In the genomic region with DNA sequence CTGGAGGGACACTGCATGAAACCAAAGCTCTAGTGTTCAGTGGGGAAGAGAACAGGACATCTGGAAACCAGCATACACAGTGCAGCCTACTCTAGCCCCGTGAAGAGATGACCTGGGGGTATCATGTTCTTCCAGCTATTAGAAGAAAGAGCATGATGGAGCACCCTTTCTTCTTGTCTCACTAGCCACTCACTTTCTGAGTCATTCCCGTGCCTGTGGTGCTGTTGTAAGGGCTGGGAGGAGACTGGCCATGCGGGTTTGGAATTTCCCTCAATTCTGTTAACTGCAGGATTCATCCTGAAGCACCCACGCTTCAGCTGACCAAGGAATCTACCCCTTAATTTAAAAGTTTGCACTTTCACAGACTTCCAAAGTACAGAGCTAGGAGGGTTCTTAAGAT, we compare ENCODE assay signal across 15 cellular contexts.
DNase-seq lines count a peak whose midpoint lies in the region; ATAC-seq, FAIRE-seq and TF ChIP-seq lines count a peak whose summit lies in the region.
"Had no signal": no experiment of that assay in that cellular context is flagged by ENCODE, and none has a peak within 500 bp of the region (broad histone marks: within the 10 kb centered on the region; RNA-seq: fewer than 3 reads in every experiment).

No MANE protein-coding gene starts in this region.

- in situ Hi-C loops in K562 (cut with MboI), result no loop called here

- H3K27ac ChIP-seq in HUES48 (ENCODE audit: low read depth, low read length) (peak overlapping the region; percentile 45), K562 (ENCODE audit: extremely low read depth, low read depth, low read length) (no peak overlapping the region)
- H3K27ac ChIP-seq: right lobe of liver, transverse colon had no signal

- WGBS in K562 (ENCODE audit: insufficient coverage, low coverage, missing lambda C conversion rate), result 5% methylated on average over 4 of the region's 4 CpGs

- no TSS peak for BruUV-seq in K562 (replicated peaks; lab: Mats Ljungman, UMichigan)

- H3K4me2 ChIP-seq in K562 (ENCODE audit: insufficient read depth, low read length), result peak overlapping the region; percentile 33; the same call in 1 of the 2 replicates

- H3K4me1 ChIP-seq in HUES48 (ENCODE audit: control insufficient read depth, insufficient read depth, low read length), result peaks cover 2% of the 10 kb centered on the region; the same call in 1 of the 2 replicates
- H3K4me1 ChIP-seq in K562 (replicated peaks in 1 of 2; ENCODE audit: control insufficient read depth in 2 of 2, insufficient read depth in 2 of 2, low read length in 2 of 2), result peaks cover 30 to 42% of the 10 kb centered on the region in 2 experiments
- H3K4me1 ChIP-seq: right lobe of liver, transverse colon had no signal

- no peak overlapping the region for H3K9ac ChIP-seq in HUES48 (ENCODE audit: low read depth, low read length)
- 0 out of 4 replicates have a peak overlapping the region, but pooled peaks of 1 of the 2 experiments have one; percentile 15 for H3K9ac ChIP-seq in K562 (ENCODE audit: insufficient read depth in 1 of 2, low read depth in 2 of 2, low read length in 2 of 2)

- TF ChIP-seq RAD21 in K562 (CRISPR knock-in tag; conservative IDR thresholded peaks at IDR 0.05 in 1 of 2, IDR thresholded peaks at IDR 0.05 in 1 of 2), result no peak

- no peaks in the 10 kb centered on the region for H3K36me3 ChIP-seq in HUES48 (ENCODE audit: control insufficient read depth, insufficient read depth, low read length)
- H3K36me3 ChIP-seq in K562 (ENCODE audit: control insufficient read depth, insufficient read depth, low read length), result no peaks in the 10 kb centered on the region
- H3K36me3 ChIP-seq: right lobe of liver, transverse colon had no signal

- CTCF ChIA-PET in K562 (lab: Yijun Ruan, JAX; ENCODE audit: low intra/inter-chr PET ratio), result no interaction called here

- FAIRE-seq in K562 (lab: Jason Lieb, UNC), result peak; percentile 82

- TF ChIP-seq CTCF in AG10803 (conservative IDR thresholded peaks at IDR 0.05; ENCODE audit: low read length), result no peak
- no peak for TF ChIP-seq CTCF in K562 (IDR thresholded peaks at IDR 0.05 in 2 of 3, conservative IDR thresholded peaks at IDR 0.05 in 1 of 3; ENCODE audit: insufficient read depth in 2 of 3, low read depth in 1 of 3, low read length in 3 of 3)
- TF ChIP-seq CTCF in GM10266 (IDR thresholded peaks at IDR 0.05; ENCODE audit: control insufficient read depth, insufficient read depth, low read depth, missing control alignments), result no peak

- POLR2A ChIA-PET in K562 (lab: Yijun Ruan, JAX), result interaction anchor here (1.0 to 1.2 kb wide), 2 partner anchors 9 to 26 kb away, joined by 3 read pairs; no protein-coding TSS in a partner anchor

- DNase-seq in AG10803 (ENCODE audit: low read depth) (peak; percentile 45), K562 (ENCODE audit: extremely low read depth in 1 of 4, low spot score in 3 of 4) (peak; percentile 44 to 67 (median 48)), kidney tubule cell (ENCODE audit: low spot score) (peak; percentile 87), GM10266 (ENCODE audit: extremely low spot score) (no peak), NCI-H510A (lab: John Stamatoyannopoulos, UW) (no peak), MV-4-11 (lab: John Stamatoyannopoulos, UW) (no peak)
- DNase-seq: activated CD4-positive, alpha-beta memory T cell treated with anti-CD3 and anti-CD28 coated beads, Interleukin-2, amount 10 ng/mL, durations not matched to agents 7 days and 5 days; NCI-H1417 treated with DMSO at 0.1 percent for 48 hours; NCI-H345; right lobe of liver; stimulated activated CD4-positive, alpha-beta T cell treated with anti-CD3 and anti-CD28 coated beads, Interleukin-4, amount 100 ng/mL, for 24 hours; transverse colon had no signal

- peak; percentile 32 for ATAC-seq in K562
- no peak for ATAC-seq in HG03039 (IDR thresholded peaks at IDR 0.05; ENCODE audit: unreplicated experiment)
- ATAC-seq: right lobe of liver had no signal

- no peaks in the 10 kb centered on the region for H3K9me1 ChIP-seq in K562 (ENCODE audit: control insufficient read depth, insufficient read depth, low read length)

- peak overlapping the region; percentile 87 for H2AFZ ChIP-seq in K562 (ENCODE audit: low read depth, low read length)

- H3K9me3 ChIP-seq in HUES48 (ENCODE audit: control insufficient read depth, insufficient read depth, low read length), result no peaks in the 10 kb centered on the region
- H3K9me3 ChIP-seq in K562 (replicated peaks; ENCODE audit: control insufficient read depth, insufficient read depth, low read depth, low read length), result 0 out of 2 replicates have a peak, but pooled peaks cover 3% of the 10 kb centered on the region
- H3K9me3 ChIP-seq: right lobe of liver, transverse colon had no signal

- no peak for TF ChIP-seq POLR2A in K562 (conservative IDR thresholded peaks at IDR 0.05)

- H3K27me3 ChIP-seq in HUES48 (ENCODE audit: control insufficient read depth, insufficient read depth, low read length), result no peaks in the 10 kb centered on the region
- H3K27me3 ChIP-seq in K562 (ENCODE audit: control insufficient read depth in 2 of 2, insufficient read depth in 2 of 2, low read length in 2 of 2), result no peaks in the 10 kb centered on the region; a peak in 1 of 5 replicates
- H3K27me3 ChIP-seq: right lobe of liver, transverse colon had no signal

- intact Hi-C loops in K562 (cut with micrococcal nuclease), result no loop called here

- no peaks in the 10 kb centered on the region for H4K20me1 ChIP-seq in K562 (replicated peaks; ENCODE audit: control insufficient read depth, insufficient read depth, low read length)

- H3K4me3 ChIP-seq in AG10803 (ENCODE audit: low read length), result no peak overlapping the region
- no peak overlapping the region for H3K4me3 ChIP-seq in HUES48 (ENCODE audit: low read depth, low read length)
- H3K4me3 ChIP-seq in K562, result no peak overlapping the region
- H3K4me3 ChIP-seq: lung, right lobe of liver, transverse colon had no signal

- TF ChIP-seq EP300 in K562 (IDR thresholded peaks at IDR 0.05; ENCODE audit: low read length), result peak; percentile 25; the same call in 1 of the 2 replicates

- no peaks in the 10 kb centered on the region for H3K79me2 ChIP-seq in K562 (ENCODE audit: control insufficient read depth, insufficient read depth, low read length)

TF ChIP-seq in K562, 482 proteins besides CTCF, POLR2A, EP300 and RAD21 (continues in another document):
- TF ChIP-seq DPF2 (IDR thresholded peaks at IDR 0.05) (peak; percentile 46), CBFA2T3 (IDR thresholded peaks at IDR 0.05) (peak; percentile 74)
- TF ChIP-seq, protein P1, sequence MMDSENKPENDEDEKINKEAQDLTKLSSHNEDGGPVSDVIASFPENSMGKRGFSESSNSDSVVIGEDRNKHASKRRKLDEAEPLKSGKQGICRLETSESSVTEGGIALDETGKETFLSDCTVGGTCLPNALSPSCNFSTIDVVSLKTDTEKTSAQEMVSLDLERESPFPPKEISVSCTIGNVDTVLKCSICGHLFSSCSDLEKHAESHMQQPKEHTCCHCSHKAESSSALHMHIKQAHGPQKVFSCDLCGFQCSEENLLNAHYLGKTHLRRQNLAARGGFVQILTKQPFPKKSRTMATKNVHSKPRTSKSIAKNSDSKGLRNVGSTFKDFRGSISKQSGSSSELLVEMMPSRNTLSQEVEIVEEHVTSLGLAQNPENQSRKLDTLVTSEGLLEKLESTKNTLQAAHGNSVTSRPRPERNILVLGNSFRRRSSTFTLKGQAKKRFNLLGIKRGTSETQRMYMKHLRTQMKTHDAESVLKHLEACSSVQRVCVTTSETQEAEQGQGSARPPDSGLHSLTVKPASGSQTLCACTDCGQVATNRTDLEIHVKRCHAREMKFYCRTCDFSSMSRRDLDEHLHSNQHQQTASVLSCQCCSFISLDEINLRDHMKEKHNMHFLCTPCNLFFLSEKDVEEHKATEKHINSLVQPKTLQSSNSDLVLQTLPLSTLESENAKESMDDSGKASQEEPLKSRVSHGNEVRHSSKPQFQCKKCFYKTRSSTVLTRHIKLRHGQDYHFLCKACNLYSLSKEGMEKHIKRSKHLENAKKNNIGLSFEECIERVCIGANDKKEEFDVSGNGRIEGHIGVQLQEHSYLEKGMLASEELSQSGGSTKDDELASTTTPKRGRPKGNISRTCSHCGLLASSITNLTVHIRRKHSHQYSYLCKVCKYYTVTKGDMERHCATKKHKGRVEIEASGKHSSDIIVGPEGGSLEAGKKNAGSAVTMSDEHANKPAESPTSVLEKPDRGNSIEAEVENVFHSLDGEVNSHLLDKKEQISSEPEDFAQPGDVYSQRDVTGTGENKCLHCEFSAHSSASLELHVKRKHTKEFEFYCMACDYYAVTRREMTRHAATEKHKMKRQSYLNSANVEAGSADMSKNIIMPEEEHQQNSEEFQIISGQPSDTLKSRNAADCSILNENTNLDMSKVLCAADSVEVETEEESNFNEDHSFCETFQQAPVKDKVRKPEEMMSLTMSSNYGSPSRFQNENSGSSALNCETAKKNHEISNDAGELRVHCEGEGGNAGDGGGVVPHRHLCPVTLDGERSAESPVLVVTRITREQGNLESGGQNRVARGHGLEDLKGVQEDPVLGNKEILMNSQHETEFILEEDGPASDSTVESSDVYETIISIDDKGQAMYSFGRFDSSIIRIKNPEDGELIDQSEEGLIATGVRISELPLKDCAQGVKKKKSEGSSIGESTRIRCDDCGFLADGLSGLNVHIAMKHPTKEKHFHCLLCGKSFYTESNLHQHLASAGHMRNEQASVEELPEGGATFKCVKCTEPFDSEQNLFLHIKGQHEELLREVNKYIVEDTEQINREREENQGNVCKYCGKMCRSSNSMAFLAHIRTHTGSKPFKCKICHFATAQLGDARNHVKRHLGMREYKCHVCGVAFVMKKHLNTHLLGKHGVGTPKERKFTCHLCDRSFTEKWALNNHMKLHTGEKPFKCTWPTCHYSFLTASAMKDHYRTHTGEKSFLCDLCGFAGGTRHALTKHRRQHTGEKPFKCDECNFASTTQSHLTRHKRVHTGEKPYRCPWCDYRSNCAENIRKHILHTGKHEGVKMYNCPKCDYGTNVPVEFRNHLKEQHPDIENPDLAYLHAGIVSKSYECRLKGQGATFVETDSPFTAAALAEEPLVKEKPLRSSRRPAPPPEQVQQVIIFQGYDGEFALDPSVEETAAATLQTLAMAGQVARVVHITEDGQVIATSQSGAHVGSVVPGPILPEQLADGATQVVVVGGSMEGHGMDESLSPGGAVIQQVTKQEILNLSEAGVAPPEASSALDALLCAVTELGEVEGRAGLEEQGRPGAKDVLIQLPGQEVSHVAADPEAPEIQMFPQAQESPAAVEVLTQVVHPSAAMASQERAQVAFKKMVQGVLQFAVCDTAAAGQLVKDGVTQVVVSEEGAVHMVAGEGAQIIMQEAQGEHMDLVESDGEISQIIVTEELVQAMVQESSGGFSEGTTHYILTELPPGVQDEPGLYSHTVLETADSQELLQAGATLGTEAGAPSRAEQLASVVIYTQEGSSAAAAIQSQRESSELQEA (IDR thresholded peaks at IDR 0.05; ENCODE audit: low read depth), result no peak

Comparison
In these comparisons a context has a peak if more than half of its experiments do, and no peak if none do; other contexts are left out.
1. DNase-seq: peak in AG10803 (single experiment), K562 (4 of 4) and kidney tubule cell (single experiment); none in GM10266 (single experiment), NCI-H510A (single experiment) and MV-4-11 (single experiment).